In the genomic region with DNA sequence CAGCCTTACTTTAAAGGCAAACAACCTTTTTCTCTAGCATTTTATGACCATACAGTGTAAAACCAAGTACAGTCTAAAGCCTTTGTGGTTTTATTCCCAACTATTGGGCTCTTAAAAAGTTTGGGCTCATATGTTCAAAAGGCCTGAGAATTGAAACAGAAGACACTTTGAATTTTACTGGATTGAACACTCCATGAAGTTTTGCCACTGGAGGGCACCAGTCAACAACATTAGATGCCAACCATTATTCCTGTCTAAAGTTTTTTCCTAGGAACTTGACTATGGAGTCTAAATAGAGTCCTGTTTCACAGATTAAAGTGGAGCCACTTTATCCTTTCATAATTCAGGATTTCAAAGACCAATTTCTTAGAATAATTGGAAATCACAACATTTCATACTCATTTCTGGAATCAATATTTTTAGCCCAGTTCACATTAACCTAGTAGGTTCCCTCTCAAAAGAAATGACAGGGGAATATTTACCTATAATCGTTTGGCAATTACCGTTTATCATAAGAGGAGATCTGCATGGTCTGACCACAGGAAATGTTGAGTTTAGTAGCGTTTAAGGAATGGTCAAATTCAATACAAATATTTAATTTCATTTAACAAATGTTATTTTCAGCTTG, we compare ENCODE assay signal across 8 cellular contexts.
DNase-seq lines count a peak whose midpoint lies in the region; ATAC-seq and TF ChIP-seq lines count a peak whose summit lies in the region.

No MANE protein-coding gene starts in this region.

- H3K27ac ChIP-seq in VCaP (no peak overlapping the region), testis (no peak overlapping the region)

- no peak for TF ChIP-seq POLR2A in testis (IDR thresholded peaks at IDR 0.05)

- peaks cover 2% of the 10 kb centered on the region for H3K9me3 Mint-ChIP-seq in Calu3 (ENCODE audit: low read depth, unreplicated experiment)
- peaks cover 7 to 12% of the 10 kb centered on the region in 2 donors for H3K9me3 Mint-ChIP-seq in effector memory CD8-positive, alpha-beta T cell
- peaks cover 4% of the 10 kb centered on the region for H3K9me3 Mint-ChIP-seq in T-helper 2 cell treated with Interferon-gamma antibody and Interleukin-4, amounts not matched to agents 5 μg/mL and 100 μg/mL, for 36 hours

- no peaks in the 10 kb centered on the region for H3K9me3 ChIP-seq in testis

- no peaks in the 10 kb centered on the region for H3K4me1 Mint-ChIP-seq in Calu3 (ENCODE audit: low read depth, unreplicated experiment)
- H3K4me1 Mint-ChIP-seq in effector memory CD8-positive, alpha-beta T cell (ENCODE audit: low read depth in 2 of 2), result no peaks in the 10 kb centered on the region
- H3K4me1 Mint-ChIP-seq in T-helper 2 cell treated with Interferon-gamma antibody and Interleukin-4, amounts not matched to agents 5 μg/mL and 100 μg/mL, for 36 hours (ENCODE audit: low read depth), result no peaks in the 10 kb centered on the region

- no TSS peak for BruUV-seq in Calu3 (replicated peaks; lab: Mats Ljungman, UMichigan)

- no peaks in the 10 kb centered on the region for H3K27me3 ChIP-seq in testis

- no peak for ATAC-seq in effector memory CD8-positive, alpha-beta T cell (replicated peaks)
- ATAC-seq in HG03280 (IDR thresholded peaks at IDR 0.05; ENCODE audit: unreplicated experiment), result no peak

- no peak overlapping the region for H3K4me3 Mint-ChIP-seq in Calu3 (ENCODE audit: low read depth, unreplicated experiment)
- H3K4me3 Mint-ChIP-seq in effector memory CD8-positive, alpha-beta T cell, result no peak overlapping the region
- H3K4me3 Mint-ChIP-seq in T-helper 2 cell treated with Interferon-gamma antibody and Interleukin-4, amounts not matched to agents 5 μg/mL and 100 μg/mL, for 36 hours, result no peak overlapping the region

- H3K27me3 Mint-ChIP-seq in Calu3 (ENCODE audit: unreplicated experiment), result no peaks in the 10 kb centered on the region
- no peaks in the 10 kb centered on the region for H3K27me3 Mint-ChIP-seq in effector memory CD8-positive, alpha-beta T cell
- no peaks in the 10 kb centered on the region for H3K27me3 Mint-ChIP-seq in T-helper 2 cell treated with Interferon-gamma antibody and Interleukin-4, amounts not matched to agents 5 μg/mL and 100 μg/mL, for 36 hours (ENCODE audit: low read depth)

- H3K27ac Mint-ChIP-seq in Calu3 (ENCODE audit: unreplicated experiment), result no peak overlapping the region
- no peak overlapping the region for H3K27ac Mint-ChIP-seq in effector memory CD8-positive, alpha-beta T cell
- no peak overlapping the region for H3K27ac Mint-ChIP-seq in T-helper 2 cell treated with Interferon-gamma antibody and Interleukin-4, amounts not matched to agents 5 μg/mL and 100 μg/mL, for 36 hours

- no peak for TF ChIP-seq CTCF in Calu3 (IDR thresholded peaks at IDR 0.05; ENCODE audit: unreplicated experiment)
- peak; percentile 83 for TF ChIP-seq CTCF in VCaP (conservative IDR thresholded peaks at IDR 0.05)
- peak in 2 of 3 experiments; percentile 27 to 42 for TF ChIP-seq CTCF in testis (IDR thresholded peaks at IDR 0.05)

- H3K36me3 Mint-ChIP-seq in Calu3 (ENCODE audit: insufficient read depth, unreplicated experiment), result no peaks in the 10 kb centered on the region
- H3K36me3 Mint-ChIP-seq in effector memory CD8-positive, alpha-beta T cell (ENCODE audit: insufficient read depth), result no peaks in the 10 kb centered on the region
- H3K36me3 Mint-ChIP-seq in T-helper 2 cell treated with Interferon-gamma antibody and Interleukin-4, amounts not matched to agents 5 μg/mL and 100 μg/mL, for 36 hours (ENCODE audit: low read depth), result no peaks in the 10 kb centered on the region

- no peaks in the 10 kb centered on the region for H3K4me1 ChIP-seq in testis

- H3K36me3 ChIP-seq in testis (ENCODE audit: low read depth, missing control alignments), result no peaks in the 10 kb centered on the region

- CTCF ChIA-PET in Calu3 (lab: Charles Lee), result no interaction called here

- WGBS in testis, 2 donors, result 74 to 75% methylated on average over 3 of the region's 3 CpGs

- peak; percentile 11 for DNase-seq in Calu3
- peak; percentile 3 for DNase-seq in Jurkat, Clone E6-1 (ENCODE audit: low read depth, low spot score)
- DNase-seq in hepatic stellate cell (ENCODE audit: low spot score), result peak; percentile 19
- peak; percentile 60 for DNase-seq in testis
- no peak for DNase-seq in effector memory CD8-positive, alpha-beta T cell
- no peak for DNase-seq in T-helper 2 cell treated with Interferon-gamma antibody and Interleukin-4, amounts not matched to agents 5 μg/mL and 100 μg/mL, for 36 hours (ENCODE audit: low spot score)

- H3K4me3 ChIP-seq in Jurkat, Clone E6-1 (ENCODE audit: low read length), result no peak overlapping the region
- H3K4me3 ChIP-seq in testis, result no peak overlapping the region

- intact Hi-C loops in Calu3 (cut with micrococcal nuclease; ENCODE audit: unreplicated experiment) (loop anchor here (2.0 kb wide), 1 partner anchor 1302 kb away; no protein-coding TSS in a partner anchor), testis (cut with DNase I; ENCODE audit: low total_unique reads) (no loop called here)

Comparison
In these comparisons a context has a peak if more than half of its experiments do, and no peak if none do; other contexts are left out.
1. DNase-seq: peak in Calu3 (single experiment), Jurkat, Clone E6-1 (single experiment), hepatic stellate cell (single experiment) and testis (single experiment); none in effector memory CD8-positive, alpha-beta T cell (0 of 3) and T-helper 2 cell treated with Interferon-gamma antibody and Interleukin-4, amounts not matched to agents 5 μg/mL and 100 μg/mL, for 36 hours (single experiment).